ENCODE assay signal across 8 cellular contexts in genomic region chr16:85819245-85819644, GRCh38. TPM values are rescaled to one million over a fixed set of nuclear protein-coding genes. Genes with fewer than 3 reads are reported as not detected.
DNase-seq lines count a peak whose midpoint lies in the region; ATAC-seq and TF ChIP-seq lines count a peak whose summit lies in the region.

No MANE protein-coding gene starts in this region.

- no peak overlapping the region for H3K27ac ChIP-seq in CD4-positive, alpha-beta memory T cell (ENCODE audit: low read depth, low read length)
- no peak overlapping the region for H3K27ac ChIP-seq in OCI-LY3 (ENCODE audit: low read length)

- H3K4me1 Mint-ChIP-seq in CD4-positive, alpha-beta memory T cell: peaks cover 0 to 4% (median under 1%) of the 10 kb centered on the region in 4 donors

- peak; percentile 45 for ATAC-seq in HG02852 (IDR thresholded peaks at IDR 0.05; ENCODE audit: unreplicated experiment)
- ATAC-seq in HG02678 (IDR thresholded peaks at IDR 0.05; ENCODE audit: unreplicated experiment): no peak

- no peak overlapping the region for H3K27ac Mint-ChIP-seq in CD4-positive, alpha-beta memory T cell

- peak; percentile 72 to 80 (median 74) for DNase-seq in CD4-positive, alpha-beta memory T cell
- peak; percentile 49 for DNase-seq in activated CD8-positive, alpha-beta memory T cell treated with anti-CD3 and anti-CD28 coated beads, Interleukin-2, amount 50 U/mL, for 1 hour (ENCODE audit: extremely low read depth)
- DNase-seq in epidermal melanocyte (ENCODE audit: insufficient read length, low spot score): peak; percentile 78
- peak; percentile 88 for DNase-seq in mucosa of gallbladder (ENCODE audit: low spot score)
- peak; percentile 66 to 77 for DNase-seq in stimulated activated CD8-positive, alpha-beta memory T cell treated with anti-CD3 and anti-CD28 coated beads, Interleukin-7, amount 100 ng/mL, for 1 hour (ENCODE audit: low read depth in 2 of 2)

- H3K27me3 Mint-ChIP-seq in CD4-positive, alpha-beta memory T cell: peaks cover 0 to 2% of the 10 kb centered on the region in 2 donors

- TF ChIP-seq CTCF in OCI-LY3 (IDR thresholded peaks at IDR 0.05; ENCODE audit: low read depth, low read length): peak; percentile 73

- H3K9me3 ChIP-seq in CD4-positive, alpha-beta memory T cell (ENCODE audit: control insufficient read depth in 1 of 2, low read length in 2 of 2): no peaks in the 10 kb centered on the region
- H3K9me3 ChIP-seq in OCI-LY3 (ENCODE audit: insufficient read depth, low read length): no peaks in the 10 kb centered on the region

- POLR2A ChIA-PET in CD4-positive, alpha-beta memory T cell (lab: Charles Lee; ENCODE audit: partially characterized antibody): no interaction called here

- CTCF ChIA-PET in CD4-positive, alpha-beta memory T cell (lab: Charles Lee; ENCODE audit: partially characterized antibody): interaction anchor here (0.6 to 8.1 kb wide), 24 partner anchors 8 to 1114 kb away, joined by 3 to 276 read pairs (median 4); no protein-coding TSS in a partner anchor

- peaks cover 8% of the 10 kb centered on the region for H3K4me1 ChIP-seq in CD4-positive, alpha-beta memory T cell (ENCODE audit: insufficient read depth, low read length)
- peaks cover 24% of the 10 kb centered on the region for H3K4me1 ChIP-seq in OCI-LY3 (ENCODE audit: low read length)

- H3K36me3 ChIP-seq in CD4-positive, alpha-beta memory T cell (ENCODE audit: insufficient read depth, low read length): no peaks in the 10 kb centered on the region
- peaks cover 2% of the 10 kb centered on the region for H3K36me3 ChIP-seq in OCI-LY3 (replicated peaks; ENCODE audit: low read depth, low read length)

- no peaks in the 10 kb centered on the region for H4K20me1 ChIP-seq in OCI-LY3 (ENCODE audit: insufficient read depth, low read length)

- H3K4me3 Mint-ChIP-seq in CD4-positive, alpha-beta memory T cell: no peak overlapping the region

- no peak overlapping the region for H3K9ac ChIP-seq in OCI-LY3 (ENCODE audit: low read length)

- no peak overlapping the region for H3K4me2 ChIP-seq in OCI-LY3 (ENCODE audit: low read length)

- H3K36me3 Mint-ChIP-seq in CD4-positive, alpha-beta memory T cell: no peaks in the 10 kb centered on the region

- H3K4me3 ChIP-seq in CD4-positive, alpha-beta memory T cell (ENCODE audit: low read length in 2 of 2): no peak overlapping the region
- H3K4me3 ChIP-seq in OCI-LY3 (ENCODE audit: low read length): no peak overlapping the region

- intact Hi-C loops in CD4-positive, alpha-beta memory T cell (cut with micrococcal nuclease): no loop called here

- H2AFZ ChIP-seq in OCI-LY3 (ENCODE audit: low read depth, low read length): no peak overlapping the region

- no peaks in the 10 kb centered on the region for H3K27me3 ChIP-seq in CD4-positive, alpha-beta memory T cell (ENCODE audit: insufficient read depth, low read length)
- peaks cover 30% of the 10 kb centered on the region for H3K27me3 ChIP-seq in OCI-LY3 (ENCODE audit: low read depth, low read length)

- no peaks in the 10 kb centered on the region for H3K9me3 Mint-ChIP-seq in CD4-positive, alpha-beta memory T cell

- H3K79me2 ChIP-seq in OCI-LY3 (ENCODE audit: low read length): no peaks in the 10 kb centered on the region

RNA-seq across cellular contexts. Expression of gene COX4I1, which starts 19.8 kb away (rescaled TPM):
- total RNA-seq in CD4-positive, alpha-beta memory T cell: 100 to 1,000 TPM; 490 to 521 TPM
- polyA plus RNA-seq in CD4-positive, alpha-beta memory T cell: 1,000 to 10,000 TPM in 1 of 2 donors, 100 to 1,000 TPM in 1; 904 to 1,127 TPM
- total RNA-seq in mucosa of gallbladder: 571 TPM

RNA-seq across cellular contexts. Expression of gene EMC8, which starts 19.9 kb away (rescaled TPM):
- total RNA-seq in CD4-positive, alpha-beta memory T cell: 10 to 100 TPM; 22.7 to 22.8 TPM
- polyA plus RNA-seq in CD4-positive, alpha-beta memory T cell: 10 to 100 TPM; 22.1 to 22.7 TPM
- total RNA-seq in mucosa of gallbladder: 21.4 TPM
